19 cellular contexts compared by ENCODE assay signal in the genomic region with DNA sequence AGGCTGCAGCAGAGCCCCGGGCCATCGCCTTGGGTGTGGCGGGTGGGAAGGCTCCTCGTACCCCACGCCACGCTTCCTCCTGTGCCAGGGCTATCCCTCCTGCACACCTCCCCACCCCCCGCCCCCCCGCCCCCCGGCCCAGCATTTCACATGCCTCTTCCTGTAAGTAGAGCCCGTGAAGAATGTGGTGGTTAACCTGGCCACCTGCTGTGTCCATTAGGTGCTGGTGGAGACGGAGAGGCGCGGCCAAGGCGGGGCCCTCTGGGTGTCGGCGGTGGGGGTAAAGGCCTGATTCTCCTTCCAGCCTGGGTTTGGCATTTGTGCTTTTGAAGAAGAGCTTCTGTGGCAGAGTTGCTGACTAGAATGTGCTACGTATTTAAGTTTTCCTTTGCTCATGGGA.
"Had no signal": no experiment of that assay in that cellular context is flagged by ENCODE, and none has a peak within 500 bp of the region (broad histone marks: within the 10 kb centered on the region; RNA-seq: fewer than 3 reads in every experiment).

No MANE protein-coding gene starts in this region.

- H3K4me3 ChIP-seq: esophagus squamous epithelium, heart right ventricle, lung, tibial nerve, uterus had no signal

- H3K27me3 ChIP-seq: tibial nerve, uterus had no signal

- DNase-seq: activated CD4-positive, CD25-positive, alpha-beta regulatory T cell treated with anti-CD3 and anti-CD28 coated beads, Interleukin-2, amount 50 U/mL, for 72 hours; activated CD8-positive, alpha-beta memory T cell treated with anti-CD3 and anti-CD28 coated beads for 24 hours; activated T-cell treated with anti-CD3 and anti-CD28 coated beads for 4 hours; amniotic stem cell; effector memory CD4-positive, alpha-beta T cell; esophagus squamous epithelium; heart right ventricle; nephron progenitor cell; occipital lobe; posterior cingulate gyrus; retina; stimulated activated CD8-positive, alpha-beta memory T cell treated with anti-CD3 and anti-CD28 coated beads, Interleukin-4, amount 100 ng/mL, for 48 hours; stimulated activated naive CD4-positive, alpha-beta T cell; T1000; uterus had no signal

- H3K9me3 Mint-ChIP-seq: mesothelial cell of epicardium, nephron progenitor cell had no signal

- H3K4me3 Mint-ChIP-seq: activated naive CD8-positive, alpha-beta T cell; mesothelial cell of epicardium; nephron progenitor cell had no signal

- H3K36me3 ChIP-seq: esophagus squamous epithelium, heart right ventricle, uterus had no signal

- H3K36me3 Mint-ChIP-seq: activated naive CD8-positive, alpha-beta T cell; mesothelial cell of epicardium had no signal

- H3K27ac Mint-ChIP-seq: activated naive CD8-positive, alpha-beta T cell; mesothelial cell of epicardium; nephron progenitor cell had no signal

- H3K4me1 ChIP-seq: uterus had no signal

- H3K27ac ChIP-seq: esophagus squamous epithelium, heart right ventricle, tibial nerve, uterus had no signal
